In genomic region chr4:48339642-48340041, GRCh38 we compare ENCODE assay signal across 13 cellular contexts. TPM values are rescaled to one million over a fixed set of nuclear protein-coding genes. Genes with fewer than 3 reads are reported as not detected.
A peak's percentile ranks its signal among the peaks of the same experiment; 100 is the strongest.
DNase-seq lines count a peak whose midpoint lies in the region; ATAC-seq, FAIRE-seq and TF ChIP-seq lines count a peak whose summit lies in the region.
"Had no signal": no experiment of that assay in that cellular context is flagged by ENCODE, and none has a peak within 500 bp of the region (broad histone marks: within the 10 kb centered on the region; RNA-seq: fewer than 3 reads in every experiment).

No MANE protein-coding gene starts in this region.

- H3K23ac ChIP-seq in H1 (ENCODE audit: insufficient read length) (no peak overlapping the region), neuronal stem cell (ENCODE audit: low read depth, low read length, poor library complexity) (no peak overlapping the region)

- H3K23me2 ChIP-seq in H1 (ENCODE audit: low read depth, low read length), result peaks cover 5% of the 10 kb centered on the region; the same call in 1 of the 2 replicates

- no peak overlapping the region for H2BK12ac ChIP-seq in H1 (ENCODE audit: low read depth, low read length)
- H2BK12ac ChIP-seq in neuronal stem cell (ENCODE audit: low read length), result no peak overlapping the region

- H2AFZ ChIP-seq in DND-41 (ENCODE audit: low read depth, low read length) (peak overlapping the region; percentile 88; the same call in 1 of the 2 replicates), H1 (ENCODE audit: low read length) (no peak overlapping the region), neuronal stem cell (ENCODE audit: low read length) (peak overlapping the region; percentile 89)

- H2BK120ac ChIP-seq in H1 (replicated peaks; ENCODE audit: low read depth, low read length), result peak overlapping the region; percentile 66
- no peak overlapping the region for H2BK120ac ChIP-seq in neuronal stem cell (ENCODE audit: low read depth, low read length)

- H3K79me1 ChIP-seq in H1 (ENCODE audit: low read depth, low read length) (peaks cover 4% of the 10 kb centered on the region), neuronal stem cell (ENCODE audit: low read depth, low read length) (peaks cover 3% of the 10 kb centered on the region)

- no peak overlapping the region for H4K5ac ChIP-seq in H1 (ENCODE audit: insufficient read length, low read depth, low read length)

- H2BK20ac ChIP-seq in H1 (ENCODE audit: low read length), result no peak overlapping the region

- H3K18ac ChIP-seq in H1 (ENCODE audit: extremely low read depth, low read length), result no peak overlapping the region
- no peak overlapping the region for H3K18ac ChIP-seq in neuronal stem cell (ENCODE audit: low read length)

- no peak for TF ChIP-seq RAD21 in H1 (IDR thresholded peaks at IDR 0.05 in 1 of 2, conservative IDR thresholded peaks at IDR 0.05 in 1 of 2; ENCODE audit: low read depth in 2 of 2, low read length in 2 of 2)

- H3K9me3 ChIP-seq in DND-41 (ENCODE audit: insufficient read depth, low read length, severe bottlenecking) (no peaks in the 10 kb centered on the region), H1 (ENCODE audit: insufficient read depth in 2 of 2, low read depth in 1 of 2, low read length in 1 of 2) (no peaks in the 10 kb centered on the region), neuronal stem cell (replicated peaks in 1 of 2; ENCODE audit: control insufficient read depth in 2 of 2, insufficient read depth in 1 of 2, low read depth in 1 of 2, low read length in 2 of 2) (no peaks in the 10 kb centered on the region)
- H3K9me3 ChIP-seq: mucosa of descending colon had no signal

- no peak overlapping the region for H2BK15ac ChIP-seq in H1 (ENCODE audit: low read length)
- H2BK15ac ChIP-seq in neuronal stem cell (ENCODE audit: low read length), result no peak overlapping the region

- no peak overlapping the region for H3K4me3 ChIP-seq in DND-41 (ENCODE audit: low read depth in 1 of 2, low read length in 2 of 2)
- H3K4me3 ChIP-seq in NB4 (ENCODE audit: low read depth, low read length), result peak overlapping the region; percentile 76
- peak overlapping the region in 1 of 4 experiments; percentile 86; a peak in 2 of 8 replicates for H3K4me3 ChIP-seq in H1 (ENCODE audit: extremely low read depth in 1 of 4, insufficient read depth in 2 of 4, low read depth in 3 of 4, low read length in 4 of 4)
- H3K4me3 ChIP-seq in neuronal stem cell (ENCODE audit: low read length in 2 of 2), result no peak overlapping the region
- H3K4me3 ChIP-seq: mucosa of descending colon had no signal

- H3K56ac ChIP-seq in H1 (replicated peaks; ENCODE audit: insufficient read length, low read depth, low read length), result no peak overlapping the region

- peak overlapping the region; percentile 69; the same call in 1 of the 2 replicates for H3K4me2 ChIP-seq in DND-41 (ENCODE audit: insufficient read depth, low read length)
- peak overlapping the region; percentile 77 to 87; a peak in 3 of 4 replicates for H3K4me2 ChIP-seq in H1 (ENCODE audit: insufficient read depth in 1 of 2, low read depth in 2 of 2, low read length in 2 of 2)
- H3K4me2 ChIP-seq in neuronal stem cell (ENCODE audit: insufficient read depth, low read length, poor library complexity, severe bottlenecking), result no peak overlapping the region

- H2BK5ac ChIP-seq in H1 (ENCODE audit: low read depth, low read length) (no peak overlapping the region), neuronal stem cell (ENCODE audit: low read length) (no peak overlapping the region)

- no peak for TF ChIP-seq CTCF in DND-41 (IDR thresholded peaks at IDR 0.05; ENCODE audit: borderline replicate concordance, extremely low read depth, low read length, poor library complexity, severe bottlenecking)
- no peak for TF ChIP-seq CTCF in NB4 (IDR thresholded peaks at IDR 0.05; ENCODE audit: low read depth, low read length)
- no peak for TF ChIP-seq CTCF in H1 (IDR thresholded peaks at IDR 0.05; ENCODE audit: control extremely low read depth in 1 of 3, insufficient read depth in 1 of 3, low read depth in 1 of 3, low read length in 3 of 3)

- DNase-seq in DND-41 (no peak), NB4 (ENCODE audit: low read depth) (no peak), H1 (ENCODE audit: low read depth in 1 of 2, low spot score in 2 of 2) (no peak), neuronal stem cell (ENCODE audit: low spot score) (no peak), NCI-H2081 treated with DMSO at 0.1 percent for 48 hours (lab: John Stamatoyannopoulos, UW) (no peak), NCI-H2171 (lab: John Stamatoyannopoulos, UW) (no peak), NCI-H1048 (lab: John Stamatoyannopoulos, UW) (no peak)
- DNase-seq in stimulated activated CD4-positive, alpha-beta T cell treated with anti-CD3 and anti-CD28 coated beads, Interleukin-2, amount 100 ng/mL, for 24 hours, result no peak
- DNase-seq: activated CD4-positive, alpha-beta T cell treated with anti-CD3 and anti-CD28 coated beads for 1 hour; effector CD8-positive, alpha-beta T cell; NCI-H446 treated with DMSO at 0.1 percent for 48 hours; SIG-M5 had no signal

- no peak for ATAC-seq in DND-41 (ENCODE audit: insufficient read depth, low read depth)
- ATAC-seq: mucosa of descending colon had no signal

- CTCF ChIA-PET in H1 (lab: Charles Lee; ENCODE audit: partially characterized antibody), result interaction anchor here (0.7 to 2.4 kb wide), 3 partner anchors 9 to 60 kb away, joined by 3 to 7 read pairs (median 3); no protein-coding TSS in a partner anchor

- H4K91ac ChIP-seq in H1 (replicated peaks; ENCODE audit: insufficient read length, low read length), result no peak overlapping the region
- no peak overlapping the region for H4K91ac ChIP-seq in neuronal stem cell (ENCODE audit: low read depth, low read length, poor library complexity)

- H3K9ac ChIP-seq in DND-41 (ENCODE audit: low read depth, low read length), result no peak overlapping the region
- H3K9ac ChIP-seq in H1 (replicated peaks in 1 of 4; ENCODE audit: extremely low read depth in 1 of 4, low read depth in 3 of 4, low read length in 3 of 4), result no peak overlapping the region
- H3K9ac ChIP-seq in neuronal stem cell (ENCODE audit: low read depth, low read length, poor library complexity), result no peak overlapping the region

- H4K20me1 ChIP-seq in DND-41 (ENCODE audit: insufficient read depth, low read length) (peaks cover 23% of the 10 kb centered on the region; the same call in 1 of the 2 replicates), H1 (replicated peaks in 1 of 2; ENCODE audit: control insufficient read depth in 1 of 2, insufficient read depth in 2 of 2, low read length in 2 of 2) (peaks cover 0 to 6% of the 10 kb centered on the region in 2 experiments)

- no peak for FAIRE-seq in H1 (lab: Jason Lieb, UNC)

- no peaks in the 10 kb centered on the region for H3K36me3 ChIP-seq in DND-41 (ENCODE audit: insufficient read depth, low read length)
- no peaks in the 10 kb centered on the region for H3K36me3 ChIP-seq in H1 (ENCODE audit: control insufficient read depth in 2 of 4, insufficient read depth in 4 of 4, low read length in 3 of 4)
- no peaks in the 10 kb centered on the region for H3K36me3 ChIP-seq in neuronal stem cell (replicated peaks in 1 of 2; ENCODE audit: control insufficient read depth in 2 of 2, insufficient read depth in 2 of 2, low read length in 2 of 2)

- H2AK5ac ChIP-seq in H1 (ENCODE audit: low read depth, low read length) (no peak overlapping the region), neuronal stem cell (ENCODE audit: low read depth, low read length) (no peak overlapping the region)

- H3K27me3 ChIP-seq in DND-41 (ENCODE audit: insufficient read depth, low read length, poor library complexity), result no peaks in the 10 kb centered on the region
- no peaks in the 10 kb centered on the region for H3K27me3 ChIP-seq in H1 (replicated peaks in 1 of 4; ENCODE audit: control insufficient read depth in 3 of 4, extremely low read depth in 1 of 4, insufficient read depth in 3 of 4, low read length in 3 of 4)
- H3K27me3 ChIP-seq in neuronal stem cell (ENCODE audit: control insufficient read depth in 3 of 3, insufficient read depth in 3 of 3, low read depth in 1 of 3, low read length in 3 of 3), result no peaks in the 10 kb centered on the region

- H3K4me1 ChIP-seq in DND-41 (ENCODE audit: insufficient read depth, low read length) (peaks cover 29% of the 10 kb centered on the region), H1 (replicated peaks in 1 of 4; ENCODE audit: control insufficient read depth in 3 of 4, insufficient read depth in 4 of 4, low read length in 3 of 4) (peaks cover 0 to 11% (median 4%) of the 10 kb centered on the region in 4 experiments; a peak in 2 of 7 replicates), neuronal stem cell (ENCODE audit: control insufficient read depth in 2 of 2, insufficient read depth in 1 of 2, low read depth in 1 of 2, low read length in 2 of 2) (peaks cover 1 to 12% of the 10 kb centered on the region in 2 donors)

- H3K79me2 ChIP-seq in DND-41 (ENCODE audit: insufficient read depth, low read length), result peaks cover 32% of the 10 kb centered on the region
- peaks cover 8 to 27% of the 10 kb centered on the region in 2 experiments; a peak in 3 of 4 replicates for H3K79me2 ChIP-seq in H1 (ENCODE audit: control insufficient read depth in 1 of 2, insufficient read depth in 2 of 2, low read length in 2 of 2)

- WGBS in H1 (ENCODE audit: extremely low coverage in 1 of 2, insufficient coverage in 1 of 2, insufficient read length in 1 of 2, insufficient replicate concordance in 2 of 2, low coverage in 1 of 2, low lambda C conversion rate in 2 of 2, missing lambda C conversion rate in 1 of 2), 2 experiments, result 78% methylated on average over 7 of the region's 7 CpGs; no CpG with 5 or more reads in 1 of the 2 experiments
- no CpG with 5 or more reads among the region's 7 CpGs for WGBS in neuronal stem cell (ENCODE audit: extremely low coverage in 2 of 2, insufficient read length in 2 of 2, insufficient replicate concordance in 1 of 2), 2 donors

- no peak for TF ChIP-seq EP300 in H1 (IDR thresholded peaks at IDR 0.05; ENCODE audit: borderline replicate concordance in 1 of 2, low read depth in 2 of 2, low read length in 2 of 2)

- TF ChIP-seq POLR2A in NB4 (IDR thresholded peaks at IDR 0.05; ENCODE audit: extremely low read depth, insufficient read length) (no peak), H1 (IDR thresholded peaks at IDR 0.05; ENCODE audit: control extremely low read depth in 1 of 2, low read depth in 2 of 2, low read length in 2 of 2) (no peak)

- H4K8ac ChIP-seq in H1 (ENCODE audit: extremely low read depth, insufficient read depth, low read length) (no peak overlapping the region), neuronal stem cell (ENCODE audit: low read depth, low read length) (no peak overlapping the region)

- POLR2A ChIA-PET in H1 (lab: Charles Lee; ENCODE audit: partially characterized antibody), result interaction anchor here (1.5 kb wide), 1 partner anchor 22 kb away, joined by 3 read pairs; no protein-coding TSS in a partner anchor

- H3K14ac ChIP-seq in H1 (ENCODE audit: insufficient read length) (no peak overlapping the region), neuronal stem cell (ENCODE audit: low read length) (no peak overlapping the region)

- H3K4ac ChIP-seq in H1 (replicated peaks; ENCODE audit: insufficient read length, low read depth, low read length) (no peak overlapping the region), neuronal stem cell (ENCODE audit: low read length) (no peak overlapping the region)

- H3K27ac ChIP-seq in DND-41 (ENCODE audit: low read length) (no peak overlapping the region), H1 (ENCODE audit: low read depth, low read length) (no peak overlapping the region), neuronal stem cell (replicated peaks; ENCODE audit: low read length) (no peak overlapping the region)

RNA-seq across cellular contexts. Expression of gene SLAIN2, which starts 1.7 kb away (rescaled TPM):
- 40.0 and 42.2 TPM in 2 replicates for total RNA-seq in H1 (2021; fragmentation: NEBNext Ultra II Directional; extraction: Animal tissue kit (Norgen Biotek cat#: 25700))
- 6.6 and 8.2 TPM in 2 replicates for polyA plus RNA-seq in H1 (2011; rRNA removed)
- polyA plus RNA-seq in H1 (2011; cell fraction: cytosol; rRNA removed), result 10.0 TPM
- 16.5 TPM for polyA plus RNA-seq in H1 (2011; cell fraction: nucleus; rRNA removed)
- 10.3 to 22.1 TPM (median 18.6 TPM) in 4 replicates for polyA plus RNA-seq in H1 (2012, experiment 1 of 2)
- 3.8 TPM for polyA plus RNA-seq in H1 (2012, experiment 2 of 2)
- polyA plus RNA-seq in H1 (2013, experiment 1 of 2), result 36.0 TPM
- 37.0 TPM for polyA plus RNA-seq in H1 (2013, experiment 2 of 2)
- polyA minus RNA-seq in H1 (2011; rRNA and poly(A)+ RNA removed), result 28.0 and 32.9 TPM in 2 replicates
- polyA minus RNA-seq in H1 (2011; cell fraction: cytosol; rRNA and poly(A)+ RNA removed), result 20.0 TPM
- polyA minus RNA-seq in H1 (2011; cell fraction: nucleus; rRNA and poly(A)+ RNA removed), result 18.4 TPM
- polyA plus RNA-seq in neuronal stem cell (2013, experiment 1 of 2), result 61.5 TPM
- polyA plus RNA-seq in neuronal stem cell (2013, experiment 2 of 2), result 63.1 TPM
